In the genomic region with DNA sequence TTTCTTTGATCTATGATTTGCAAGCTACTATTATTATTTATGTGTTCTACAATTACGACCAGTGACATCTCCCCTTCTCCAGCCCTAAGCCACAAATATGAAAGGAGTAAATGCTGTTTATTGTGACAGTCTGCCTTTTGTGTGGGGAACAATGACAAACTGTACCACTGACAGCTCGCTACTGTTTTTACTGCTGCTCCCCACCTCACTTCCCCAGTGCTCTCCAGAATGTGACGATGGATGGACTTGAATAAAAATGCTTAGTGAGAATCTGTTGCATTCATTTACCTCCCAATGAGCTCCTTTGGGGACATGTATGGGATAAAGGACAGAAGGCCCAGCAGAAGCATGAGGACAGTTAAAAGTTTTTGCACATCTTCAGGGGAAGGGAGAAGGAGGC, we compare ENCODE assay signal across 1 cellular context.
TF ChIP-seq lines count a peak whose summit lies in the region.

No MANE protein-coding gene starts in this region.

TF ChIP-seq in GM23338, 12 proteins besides CTCF, POLR2A, EP300 and RAD21 (continued from another document):
- TF ChIP-seq, protein P1, sequence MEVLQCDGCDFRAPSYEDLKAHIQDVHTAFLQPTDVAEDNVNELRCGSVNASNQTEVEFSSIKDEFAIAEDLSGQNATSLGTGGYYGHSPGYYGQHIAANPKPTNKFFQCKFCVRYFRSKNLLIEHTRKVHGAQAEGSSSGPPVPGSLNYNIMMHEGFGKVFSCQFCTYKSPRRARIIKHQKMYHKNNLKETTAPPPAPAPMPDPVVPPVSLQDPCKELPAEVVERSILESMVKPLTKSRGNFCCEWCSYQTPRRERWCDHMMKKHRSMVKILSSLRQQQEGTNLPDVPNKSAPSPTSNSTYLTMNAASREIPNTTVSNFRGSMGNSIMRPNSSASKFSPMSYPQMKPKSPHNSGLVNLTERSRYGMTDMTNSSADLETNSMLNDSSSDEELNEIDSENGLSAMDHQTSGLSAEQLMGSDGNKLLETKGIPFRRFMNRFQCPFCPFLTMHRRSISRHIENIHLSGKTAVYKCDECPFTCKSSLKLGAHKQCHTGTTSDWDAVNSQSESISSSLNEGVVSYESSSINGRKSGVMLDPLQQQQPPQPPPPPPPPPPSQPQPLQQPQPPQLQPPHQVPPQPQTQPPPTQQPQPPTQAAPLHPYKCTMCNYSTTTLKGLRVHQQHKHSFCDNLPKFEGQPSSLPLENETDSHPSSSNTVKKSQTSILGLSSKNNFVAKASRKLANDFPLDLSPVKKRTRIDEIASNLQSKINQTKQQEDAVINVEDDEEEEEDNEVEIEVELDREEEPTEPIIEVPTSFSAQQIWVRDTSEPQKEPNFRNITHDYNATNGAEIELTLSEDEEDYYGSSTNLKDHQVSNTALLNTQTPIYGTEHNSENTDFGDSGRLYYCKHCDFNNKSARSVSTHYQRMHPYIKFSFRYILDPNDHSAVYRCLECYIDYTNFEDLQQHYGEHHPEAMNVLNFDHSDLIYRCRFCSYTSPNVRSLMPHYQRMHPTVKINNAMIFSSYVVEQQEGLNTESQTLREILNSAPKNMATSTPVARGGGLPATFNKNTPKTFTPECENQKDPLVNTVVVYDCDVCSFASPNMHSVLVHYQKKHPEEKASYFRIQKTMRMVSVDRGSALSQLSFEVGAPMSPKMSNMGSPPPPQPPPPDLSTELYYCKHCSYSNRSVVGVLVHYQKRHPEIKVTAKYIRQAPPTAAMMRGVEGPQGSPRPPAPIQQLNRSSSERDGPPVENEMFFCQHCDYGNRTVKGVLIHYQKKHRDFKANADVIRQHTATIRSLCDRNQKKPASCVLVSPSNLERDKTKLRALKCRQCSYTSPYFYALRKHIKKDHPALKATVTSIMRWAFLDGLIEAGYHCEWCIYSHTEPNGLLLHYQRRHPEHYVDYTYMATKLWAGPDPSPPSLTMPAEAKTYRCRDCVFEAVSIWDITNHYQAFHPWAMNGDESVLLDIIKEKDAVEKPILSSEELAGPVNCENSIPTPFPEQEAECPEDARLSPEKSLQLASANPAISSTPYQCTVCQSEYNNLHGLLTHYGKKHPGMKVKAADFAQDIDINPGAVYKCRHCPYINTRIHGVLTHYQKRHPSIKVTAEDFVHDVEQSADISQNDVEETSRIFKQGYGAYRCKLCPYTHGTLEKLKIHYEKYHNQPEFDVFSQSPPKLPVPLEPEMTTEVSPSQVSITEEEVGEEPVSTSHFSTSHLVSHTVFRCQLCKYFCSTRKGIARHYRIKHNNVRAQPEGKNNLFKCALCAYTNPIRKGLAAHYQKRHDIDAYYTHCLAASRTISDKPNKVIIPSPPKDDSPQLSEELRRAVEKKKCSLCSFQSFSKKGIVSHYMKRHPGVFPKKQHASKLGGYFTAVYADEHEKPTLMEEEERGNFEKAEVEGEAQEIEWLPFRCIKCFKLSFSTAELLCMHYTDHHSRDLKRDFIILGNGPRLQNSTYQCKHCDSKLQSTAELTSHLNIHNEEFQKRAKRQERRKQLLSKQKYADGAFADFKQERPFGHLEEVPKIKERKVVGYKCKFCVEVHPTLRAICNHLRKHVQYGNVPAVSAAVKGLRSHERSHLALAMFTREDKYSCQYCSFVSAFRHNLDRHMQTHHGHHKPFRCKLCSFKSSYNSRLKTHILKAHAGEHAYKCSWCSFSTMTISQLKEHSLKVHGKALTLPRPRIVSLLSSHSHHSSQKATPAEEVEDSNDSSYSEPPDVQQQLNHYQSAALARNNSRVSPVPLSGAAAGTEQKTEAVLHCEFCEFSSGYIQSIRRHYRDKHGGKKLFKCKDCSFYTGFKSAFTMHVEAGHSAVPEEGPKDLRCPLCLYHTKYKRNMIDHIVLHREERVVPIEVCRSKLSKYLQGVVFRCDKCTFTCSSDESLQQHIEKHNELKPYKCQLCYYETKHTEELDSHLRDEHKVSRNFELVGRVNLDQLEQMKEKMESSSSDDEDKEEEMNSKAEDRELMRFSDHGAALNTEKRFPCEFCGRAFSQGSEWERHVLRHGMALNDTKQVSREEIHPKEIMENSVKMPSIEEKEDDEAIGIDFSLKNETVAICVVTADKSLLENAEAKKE (CRISPR knock-in tag; IDR thresholded peaks at IDR 0.05) = no peak
- TF ChIP-seq POLR2AphosphoS5 (IDR thresholded peaks at IDR 0.05; ENCODE audit: low read depth) (no peak), NANOG (IDR thresholded peaks at IDR 0.05; ENCODE audit: borderline replicate concordance) (no peak), STAT1 (IDR thresholded peaks at IDR 0.05; ENCODE audit: unreplicated experiment) (no peak), EZH2phosphoT487 (IDR thresholded peaks at IDR 0.05; ENCODE audit: unreplicated experiment) (no peak), ZNF331 (CRISPR knock-in tag; IDR thresholded peaks at IDR 0.05; ENCODE audit: low read depth) (no peak), JUNB (IDR thresholded peaks at IDR 0.05; ENCODE audit: unreplicated experiment) (no peak), CREB1 (CRISPR knock-in tag; IDR thresholded peaks at IDR 0.05; ENCODE audit: low read depth) (no peak)
- TF ChIP-seq, protein P2, sequence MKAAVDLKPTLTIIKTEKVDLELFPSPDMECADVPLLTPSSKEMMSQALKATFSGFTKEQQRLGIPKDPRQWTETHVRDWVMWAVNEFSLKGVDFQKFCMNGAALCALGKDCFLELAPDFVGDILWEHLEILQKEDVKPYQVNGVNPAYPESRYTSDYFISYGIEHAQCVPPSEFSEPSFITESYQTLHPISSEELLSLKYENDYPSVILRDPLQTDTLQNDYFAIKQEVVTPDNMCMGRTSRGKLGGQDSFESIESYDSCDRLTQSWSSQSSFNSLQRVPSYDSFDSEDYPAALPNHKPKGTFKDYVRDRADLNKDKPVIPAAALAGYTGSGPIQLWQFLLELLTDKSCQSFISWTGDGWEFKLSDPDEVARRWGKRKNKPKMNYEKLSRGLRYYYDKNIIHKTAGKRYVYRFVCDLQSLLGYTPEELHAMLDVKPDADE (IDR thresholded peaks at IDR 0.05) = no peak
